23 cellular contexts compared by ENCODE assay signal in the genomic region with DNA sequence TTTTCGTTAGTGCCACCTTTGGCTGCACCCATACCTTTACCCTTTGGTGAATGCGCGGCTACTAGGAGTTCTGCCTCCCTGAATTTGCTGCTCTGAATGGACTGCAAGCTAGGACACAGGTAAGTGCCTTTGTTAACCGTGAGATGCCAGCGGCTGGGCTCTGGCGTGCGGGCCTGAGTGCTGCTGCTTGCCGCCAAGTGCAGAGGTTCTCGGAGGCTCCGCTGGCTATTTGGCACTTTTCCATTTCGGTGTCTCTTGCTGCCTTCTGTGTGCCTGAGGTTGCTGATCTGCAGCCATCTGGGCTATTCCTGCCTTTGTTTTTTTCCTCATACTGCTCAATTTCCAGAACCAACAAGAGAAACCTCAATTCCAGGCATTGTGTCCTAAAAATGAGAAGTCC. TPM values are rescaled to one million over a fixed set of nuclear protein-coding genes. Genes with fewer than 3 reads are reported as not detected.
DNase-seq lines count a peak whose midpoint lies in the region; ATAC-seq and TF ChIP-seq lines count a peak whose summit lies in the region.
"Had no signal": no experiment of that assay in that cellular context is flagged by ENCODE, and none has a peak within 500 bp of the region (broad histone marks: within the 10 kb centered on the region; RNA-seq: fewer than 3 reads in every experiment).

No MANE protein-coding gene starts in this region.

- peaks cover 6% of the 10 kb centered on the region for H3K27me3 ChIP-seq in H7 (ENCODE audit: control insufficient read depth, insufficient read depth, low read length)
- H3K27me3 ChIP-seq in sigmoid colon, result no peaks in the 10 kb centered on the region
- H3K27me3 ChIP-seq in right atrium auricular region, result no peaks in the 10 kb centered on the region
- H3K27me3 ChIP-seq in left ventricle myocardium inferior (ENCODE audit: low read depth), result peaks cover 31% of the 10 kb centered on the region
- H3K27me3 ChIP-seq: Peyer's patch, SJSA1 had no signal

- TF ChIP-seq POLR2A in sigmoid colon (IDR thresholded peaks at IDR 0.05), result no peak

- TF ChIP-seq CTCF in sigmoid colon (IDR thresholded peaks at IDR 0.05) (no peak), right atrium auricular region (IDR thresholded peaks at IDR 0.05) (no peak), left ventricle myocardium inferior (IDR thresholded peaks at IDR 0.05; ENCODE audit: borderline replicate concordance) (no peak), GM13976 (IDR thresholded peaks at IDR 0.05; ENCODE audit: borderline replicate concordance, control extremely low read depth, extremely low read depth, insufficient read depth, missing control alignments) (no peak)

- H3K9me3 ChIP-seq in sigmoid colon, result no peaks in the 10 kb centered on the region
- no peaks in the 10 kb centered on the region for H3K9me3 ChIP-seq in right atrium auricular region
- no peaks in the 10 kb centered on the region for H3K9me3 ChIP-seq in left ventricle myocardium inferior (replicated peaks)
- H3K9me3 ChIP-seq: A549, Peyer's patch, SJSA1 had no signal

- no peak overlapping the region for H3K27ac Mint-ChIP-seq in activated CD4-positive, alpha-beta T cell treated with anti-CD3 and anti-CD28 coated beads for 36 hours
- H3K27ac Mint-ChIP-seq: naive B cell; stimulated activated naive CD8-positive, alpha-beta T cell treated with anti-CD3 and anti-CD28 coated beads, Interleukin-15, amount 100 ng/mL, for 72 hours; type B pancreatic cell had no signal

- POLR2A ChIA-PET in activated CD4-positive, alpha-beta T cell treated with anti-CD3 and anti-CD28 coated beads for 36 hours (lab: Charles Lee), result interaction anchor here (0.5 kb wide), 1 partner anchor 160 kb away, joined by 4 read pairs; no protein-coding TSS in a partner anchor

- H3K4me1 ChIP-seq in sigmoid colon (peaks cover 0 to 20% (median 16%) of the 10 kb centered on the region in 4 donors), right atrium auricular region (peaks cover 0 to 33% of the 10 kb centered on the region in 2 donors), left ventricle myocardium inferior (peaks cover 39% of the 10 kb centered on the region)

- H3K4me3 Mint-ChIP-seq in activated CD4-positive, alpha-beta T cell treated with anti-CD3 and anti-CD28 coated beads for 36 hours, result no peak overlapping the region
- H3K4me3 Mint-ChIP-seq: activated naive CD4-positive, alpha-beta T cell treated with anti-CD3 and anti-CD28 coated beads, Interleukin-2, amount 50 U/mL, for 24 hours; B cell; naive B cell; stimulated activated naive CD8-positive, alpha-beta T cell treated with anti-CD3 and anti-CD28 coated beads, Interleukin-15, amount 100 ng/mL, for 72 hours; type B pancreatic cell had no signal

- WGBS in sigmoid colon, 2 donors, result 91 to 97% methylated on average over 11 of the region's 11 CpGs

- TF ChIP-seq EP300 in sigmoid colon (IDR thresholded peaks at IDR 0.05), result no peak

- H3K27ac ChIP-seq in sigmoid colon (no peak overlapping the region), right atrium auricular region (no peak overlapping the region), left ventricle myocardium inferior (replicated peaks) (no peak overlapping the region)
- H3K27ac ChIP-seq: Peyer's patch, SJSA1 had no signal

- CTCF ChIA-PET in activated CD4-positive, alpha-beta T cell treated with anti-CD3 and anti-CD28 coated beads for 36 hours (lab: Charles Lee), result interaction anchor here (0.9 to 3.7 kb wide), 5 partner anchors 9 to 81 kb away, joined by 3 to 10 read pairs (median 4); no protein-coding TSS in a partner anchor

- peaks cover 3% of the 10 kb centered on the region for H3K27me3 Mint-ChIP-seq in activated CD4-positive, alpha-beta T cell treated with anti-CD3 and anti-CD28 coated beads for 36 hours
- H3K27me3 Mint-ChIP-seq: activated naive CD4-positive, alpha-beta T cell treated with anti-CD3 and anti-CD28 coated beads, Interleukin-2, amount 50 U/mL, for 24 hours had no signal

- DNase-seq in activated CD4-positive, alpha-beta T cell treated with anti-CD3 and anti-CD28 coated beads for 36 hours, result peak; percentile 3
- DNase-seq in activated CD4-positive, alpha-beta T cell treated with anti-CD3 and anti-CD28 coated beads, Interleukin-2, amount 50 U/mL, for 48 hours, result no peak
- peak; percentile 36 for DNase-seq in H7
- DNase-seq in NCI-H524 treated with DMSO at 0.1 percent for 48 hours (lab: John Stamatoyannopoulos, UW), result peak; percentile 21
- peak; percentile 48 for DNase-seq in sigmoid colon
- no peak for DNase-seq in right atrium auricular region (ENCODE audit: low spot score)
- DNase-seq in left ventricle myocardium inferior, result no peak
- DNase-seq in GM13976 (ENCODE audit: low spot score), result no peak
- DNase-seq: activated CD4-positive, alpha-beta T cell treated with anti-CD3 and anti-CD28 coated beads, Interleukin-2, amount 50 U/mL, for 1 hour; activated T-cell treated with anti-CD3 and anti-CD28 coated beads, Interleukin-2, amount 50 U/mL, for 1 hour; mesenchymal stem cell; naive B cell; NCI-H1417 treated with DMSO at 0.1 percent for 48 hours; NCI-H226; stimulated activated CD4-positive, alpha-beta T cell treated with anti-CD3 and anti-CD28 coated beads, Interleukin-4, amount 100 ng/mL, for 24 hours; stimulated activated naive CD8-positive, alpha-beta T cell treated with anti-CD3 and anti-CD28 coated beads, Interleukin-15, amount 100 ng/mL, for 72 hours; T-helper 2 cell had no signal

- intact Hi-C loops in activated CD4-positive, alpha-beta T cell treated with anti-CD3 and anti-CD28 coated beads for 36 hours (cut with DNase I, micrococcal nuclease), result loop anchor here in 1 of 2 experiments (5.0 kb wide), 1 partner anchor 123 kb away; a partner anchor contains a TSS
- intact Hi-C loops in sigmoid colon (cut with DNase I), result no loop called here
- intact Hi-C loops in left ventricle myocardium inferior (cut with micrococcal nuclease), result loop anchor here (10.0 kb wide), 1 partner anchor 79 kb away; no protein-coding TSS in a partner anchor

- H3K4me3 ChIP-seq in H7 (ENCODE audit: insufficient read depth, low read depth, low read length) (no peak overlapping the region), sigmoid colon (no peak overlapping the region), right atrium auricular region (no peak overlapping the region), left ventricle myocardium inferior (no peak overlapping the region)
- H3K4me3 ChIP-seq: A549, Peyer's patch, SJSA1 had no signal

- in situ Hi-C loops in GM13976 (cut with MboI; ENCODE audit: low sequenced_read_pairs, unreplicated experiment), result loop anchor here (10.0 kb wide), 1 partner anchor 79 kb away; no protein-coding TSS in a partner anchor

- H3K4me1 Mint-ChIP-seq in activated CD4-positive, alpha-beta T cell treated with anti-CD3 and anti-CD28 coated beads for 36 hours, result peaks cover 26% of the 10 kb centered on the region

- no peaks in the 10 kb centered on the region for H3K9me3 Mint-ChIP-seq in activated CD4-positive, alpha-beta T cell treated with anti-CD3 and anti-CD28 coated beads for 36 hours (ENCODE audit: low read depth)
- H3K9me3 Mint-ChIP-seq: activated naive CD4-positive, alpha-beta T cell treated with anti-CD3 and anti-CD28 coated beads, Interleukin-2, amount 50 U/mL, for 24 hours; naive B cell; stimulated activated naive CD8-positive, alpha-beta T cell treated with anti-CD3 and anti-CD28 coated beads, Interleukin-15, amount 100 ng/mL, for 72 hours; type B pancreatic cell had no signal

- no peak for ATAC-seq in activated CD4-positive, alpha-beta T cell treated with anti-CD3 and anti-CD28 coated beads for 36 hours
- ATAC-seq: A549; stimulated activated naive CD8-positive, alpha-beta T cell treated with anti-CD3 and anti-CD28 coated beads, Interleukin-15, amount 100 ng/mL, for 72 hours had no signal

- peaks cover 3% of the 10 kb centered on the region for H3K36me3 Mint-ChIP-seq in activated CD4-positive, alpha-beta T cell treated with anti-CD3 and anti-CD28 coated beads for 36 hours (ENCODE audit: low read depth)
- H3K36me3 Mint-ChIP-seq: activated naive CD4-positive, alpha-beta T cell treated with anti-CD3 and anti-CD28 coated beads, Interleukin-2, amount 50 U/mL, for 24 hours; naive B cell; type B pancreatic cell had no signal

- H3K36me3 ChIP-seq in H7 (replicated peaks; ENCODE audit: control insufficient read depth, insufficient read depth, low read length) (no peaks in the 10 kb centered on the region), sigmoid colon (no peaks in the 10 kb centered on the region), right atrium auricular region (no peaks in the 10 kb centered on the region), left ventricle myocardium inferior (no peaks in the 10 kb centered on the region)
- H3K36me3 ChIP-seq: Peyer's patch, SJSA1 had no signal

RNA-seq across cellular contexts. Expression of a gene that starts 4.1 kb away (rescaled TPM):
- 10 to 100 TPM; 36.7 to 44.0 TPM for total RNA-seq in activated CD4-positive, alpha-beta T cell treated with anti-CD3 and anti-CD28 coated beads for 36 hours
- 55.8 and 58.3 TPM in 2 replicates for total RNA-seq in H7 (2014; rRNA removed; shearing (Covaris generic))
- total RNA-seq in sigmoid colon (10 to 100 TPM; 26.3 to 46.4 (median 32.6) TPM), right atrium auricular region (10 to 100 TPM; 33.7 to 34.0 TPM), left ventricle myocardium inferior (36.1 TPM)
- 10 to 100 TPM; 19.2 to 38.5 (median 22.2) TPM for polyA plus RNA-seq in sigmoid colon

Comparison
In these comparisons a context has a peak if more than half of its experiments do, and no peak if none do; other contexts are left out.
1. DNase-seq: peak in activated CD4-positive, alpha-beta T cell treated with anti-CD3 and anti-CD28 coated beads for 36 hours (single experiment), H7 (single experiment), NCI-H524 treated with DMSO at 0.1 percent for 48 hours (single experiment) and sigmoid colon (single experiment); none in activated CD4-positive, alpha-beta T cell treated with anti-CD3 and anti-CD28 coated beads, Interleukin-2, amount 50 U/mL, for 48 hours (0 of 2), right atrium auricular region (single experiment), left ventricle myocardium inferior (single experiment) and GM13976 (single experiment).